In the genomic region with DNA sequence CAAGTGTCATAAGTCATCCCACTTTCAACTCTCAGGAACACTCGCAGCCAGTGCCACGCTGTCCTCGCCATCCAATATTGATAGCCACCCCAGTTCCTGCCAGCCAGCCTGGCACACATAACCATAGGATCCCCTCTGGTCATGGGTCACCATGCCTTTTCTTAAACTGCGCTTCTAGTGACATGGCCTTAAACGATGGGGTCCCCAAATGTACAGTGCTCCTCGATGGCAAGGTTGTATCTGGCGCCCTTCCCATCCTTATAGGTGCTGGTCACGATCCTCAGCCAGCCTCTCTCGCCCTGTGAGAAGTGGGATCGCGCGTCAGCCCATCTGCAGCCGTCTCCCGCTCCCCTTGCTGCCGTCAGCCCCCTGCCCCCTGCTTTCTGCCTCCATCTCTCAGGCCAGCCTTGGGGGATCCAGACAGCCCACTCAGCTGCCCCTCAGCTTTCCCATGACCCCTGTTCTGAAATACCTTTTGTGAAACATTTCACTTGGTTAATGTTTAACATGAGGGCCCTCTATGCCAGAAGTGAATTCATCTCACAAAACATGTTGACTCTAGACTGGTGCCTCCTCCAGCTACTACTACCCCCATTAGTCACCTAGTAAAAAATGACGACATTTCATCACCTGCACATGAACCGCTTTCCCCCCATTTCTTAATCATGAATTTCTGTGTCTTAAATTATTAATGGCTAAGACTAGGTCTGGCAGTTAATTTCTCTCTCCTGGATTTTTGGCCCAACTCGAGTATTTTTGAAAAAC, we compare ENCODE assay signal across 1 cellular context.
TF ChIP-seq lines count a peak whose summit lies in the region.

No MANE protein-coding gene starts in this region.

TF ChIP-seq in HepG2, 621 proteins besides CTCF, POLR2A, EP300 and RAD21 (continued from another document and continues in another):
- TF ChIP-seq, protein P1, sequence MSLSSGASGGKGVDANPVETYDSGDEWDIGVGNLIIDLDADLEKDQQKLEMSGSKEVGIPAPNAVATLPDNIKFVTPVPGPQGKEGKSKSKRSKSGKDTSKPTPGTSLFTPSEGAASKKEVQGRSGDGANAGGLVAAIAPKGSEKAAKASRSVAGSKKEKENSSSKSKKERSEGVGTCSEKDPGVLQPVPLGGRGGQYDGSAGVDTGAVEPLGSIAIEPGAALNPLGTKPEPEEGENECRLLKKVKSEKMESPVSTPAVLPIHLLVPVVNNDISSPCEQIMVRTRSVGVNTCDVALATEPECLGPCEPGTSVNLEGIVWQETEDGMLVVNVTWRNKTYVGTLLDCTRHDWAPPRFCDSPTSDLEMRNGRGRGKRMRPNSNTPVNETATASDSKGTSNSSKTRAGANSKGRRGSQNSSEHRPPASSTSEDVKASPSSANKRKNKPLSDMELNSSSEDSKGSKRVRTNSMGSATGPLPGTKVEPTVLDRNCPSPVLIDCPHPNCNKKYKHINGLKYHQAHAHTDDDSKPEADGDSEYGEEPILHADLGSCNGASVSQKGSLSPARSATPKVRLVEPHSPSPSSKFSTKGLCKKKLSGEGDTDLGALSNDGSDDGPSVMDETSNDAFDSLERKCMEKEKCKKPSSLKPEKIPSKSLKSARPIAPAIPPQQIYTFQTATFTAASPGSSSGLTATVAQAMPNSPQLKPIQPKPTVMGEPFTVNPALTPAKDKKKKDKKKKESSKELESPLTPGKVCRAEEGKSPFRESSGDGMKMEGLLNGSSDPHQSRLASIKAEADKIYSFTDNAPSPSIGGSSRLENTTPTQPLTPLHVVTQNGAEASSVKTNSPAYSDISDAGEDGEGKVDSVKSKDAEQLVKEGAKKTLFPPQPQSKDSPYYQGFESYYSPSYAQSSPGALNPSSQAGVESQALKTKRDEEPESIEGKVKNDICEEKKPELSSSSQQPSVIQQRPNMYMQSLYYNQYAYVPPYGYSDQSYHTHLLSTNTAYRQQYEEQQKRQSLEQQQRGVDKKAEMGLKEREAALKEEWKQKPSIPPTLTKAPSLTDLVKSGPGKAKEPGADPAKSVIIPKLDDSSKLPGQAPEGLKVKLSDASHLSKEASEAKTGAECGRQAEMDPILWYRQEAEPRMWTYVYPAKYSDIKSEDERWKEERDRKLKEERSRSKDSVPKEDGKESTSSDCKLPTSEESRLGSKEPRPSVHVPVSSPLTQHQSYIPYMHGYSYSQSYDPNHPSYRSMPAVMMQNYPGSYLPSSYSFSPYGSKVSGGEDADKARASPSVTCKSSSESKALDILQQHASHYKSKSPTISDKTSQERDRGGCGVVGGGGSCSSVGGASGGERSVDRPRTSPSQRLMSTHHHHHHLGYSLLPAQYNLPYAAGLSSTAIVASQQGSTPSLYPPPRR (CRISPR knock-in tag; IDR thresholded peaks at IDR 0.05; ENCODE audit: borderline replicate concordance), result no peak
- TF ChIP-seq REL (CRISPR knock-in tag; conservative IDR thresholded peaks at IDR 0.05) (0 out of 2 replicates have a peak, but pooled peaks have one; percentile 27), GABPA (IDR thresholded peaks at IDR 0.05; ENCODE audit: low read depth, low read length) (no peak), GABPA (CRISPR knock-in tag; IDR thresholded peaks at IDR 0.05; ENCODE audit: low read depth) (no peak; the same call in 1 of the 2 replicates), ZBTB4 (CRISPR knock-in tag; IDR thresholded peaks at IDR 0.05; ENCODE audit: borderline replicate concordance) (no peak; the same call in 1 of the 2 replicates), LCORL (IDR thresholded peaks at IDR 0.05) (no peak), LCORL (CRISPR knock-in tag; IDR thresholded peaks at IDR 0.05) (peak; percentile 66), ASH2L (IDR thresholded peaks at IDR 0.05; ENCODE audit: insufficient read length, low read depth, low read length) (peak; percentile 49), HMG20B (CRISPR knock-in tag; conservative IDR thresholded peaks at IDR 0.05) (no peak), RBM39 (IDR thresholded peaks at IDR 0.05; ENCODE audit: low read depth, low read length, poor library complexity, severe bottlenecking) (no peak), SIN3B (IDR thresholded peaks at IDR 0.05; ENCODE audit: low read length) (no peak), ZSCAN12 (CRISPR knock-in tag; IDR thresholded peaks at IDR 0.05) (no peak), RXRB (CRISPR knock-in tag; IDR thresholded peaks at IDR 0.05; ENCODE audit: borderline replicate concordance) (peak; percentile 83), JUND (CRISPR knock-in tag; IDR thresholded peaks at IDR 0.05) (peak; percentile 54; the same call in 1 of the 2 replicates), NFYB (CRISPR knock-in tag; IDR thresholded peaks at IDR 0.05) (no peak), PHB2 (IDR thresholded peaks at IDR 0.05; ENCODE audit: partially characterized antibody) (no peak), XRCC5 (optimal IDR thresholded peaks at IDR 0.05; ENCODE audit: low read length) (peak; percentile 63), HDAC2 (CRISPR knock-in tag; IDR thresholded peaks at IDR 0.05) (no peak; the same call in 1 of the 2 replicates), CHD2 (IDR thresholded peaks at IDR 0.05; ENCODE audit: low read depth, low read length) (peak; percentile 28; the same call in 1 of the 2 replicates), ZNF350 (CRISPR knock-in tag; IDR thresholded peaks at IDR 0.05; ENCODE audit: borderline replicate concordance, low read depth) (no peak), ZMYM2 (CRISPR knock-in tag; IDR thresholded peaks at IDR 0.05) (no peak), ZNF335 (CRISPR knock-in tag; IDR thresholded peaks at IDR 0.05) (no peak), CSRNP2 (CRISPR knock-in tag; conservative IDR thresholded peaks at IDR 0.05; ENCODE audit: low read depth) (no peak), TRIM24 (CRISPR knock-in tag; IDR thresholded peaks at IDR 0.05) (no peak), TCF7L2 (IDR thresholded peaks at IDR 0.05; ENCODE audit: low read depth, low read length) (no peak), ZC3H4 (CRISPR knock-in tag; IDR thresholded peaks at IDR 0.05; ENCODE audit: borderline replicate concordance) (no peak; the same call in 1 of the 2 replicates), ZNF274 (CRISPR knock-in tag; IDR thresholded peaks at IDR 0.05) (peak; percentile 55; the same call in 1 of the 2 replicates), RCOR2 (CRISPR knock-in tag; IDR thresholded peaks at IDR 0.05) (no peak), JARID2 (CRISPR knock-in tag; IDR thresholded peaks at IDR 0.05; ENCODE audit: insufficient replicate concordance) (no peak), ONECUT2 (CRISPR knock-in tag; IDR thresholded peaks at IDR 0.05) (no peak), ZNF451 (CRISPR knock-in tag; IDR thresholded peaks at IDR 0.05) (peak; percentile 27; the same call in 1 of the 2 replicates), WIZ (CRISPR knock-in tag; IDR thresholded peaks at IDR 0.05) (0 out of 2 replicates have a peak, but pooled peaks have one; percentile 33), ZNF431 (CRISPR knock-in tag; IDR thresholded peaks at IDR 0.05; ENCODE audit: borderline replicate concordance, low read depth) (no peak), KMT2B (CRISPR knock-in tag; IDR thresholded peaks at IDR 0.05) (no peak), ZFYVE20 (CRISPR knock-in tag; IDR thresholded peaks at IDR 0.05; ENCODE audit: borderline replicate concordance, low read depth) (no peak), ZNF563 (CRISPR knock-in tag; IDR thresholded peaks at IDR 0.05) (peak; percentile 12; the same call in 1 of the 2 replicates), ZNF30 (CRISPR knock-in tag; IDR thresholded peaks at IDR 0.05) (no peak), ZNF576 (CRISPR knock-in tag; IDR thresholded peaks at IDR 0.05) (no peak), ISL2 (CRISPR knock-in tag; IDR thresholded peaks at IDR 0.05) (peak; percentile 69), ZNF501 (CRISPR knock-in tag; IDR thresholded peaks at IDR 0.05) (0 out of 2 replicates have a peak, but pooled peaks have one; percentile 39), ZNF629 (CRISPR knock-in tag; conservative IDR thresholded peaks at IDR 0.05) (0 out of 2 replicates have a peak, but pooled peaks have one; percentile 14), ZNF275 (CRISPR knock-in tag; IDR thresholded peaks at IDR 0.05; ENCODE audit: borderline replicate concordance) (peak; percentile 72; the same call in 1 of the 2 replicates), EZH2 (conservative IDR thresholded peaks at IDR 0.05; ENCODE audit: low read depth, low read length) (no peak), SPEN (CRISPR knock-in tag; IDR thresholded peaks at IDR 0.05; ENCODE audit: low read depth) (peak; percentile 39; the same call in 1 of the 2 replicates), MIXL1 (CRISPR knock-in tag; IDR thresholded peaks at IDR 0.05) (peak; percentile 82), AHR (CRISPR knock-in tag; IDR thresholded peaks at IDR 0.05) (no peak)
- TF ChIP-seq, protein P2, sequence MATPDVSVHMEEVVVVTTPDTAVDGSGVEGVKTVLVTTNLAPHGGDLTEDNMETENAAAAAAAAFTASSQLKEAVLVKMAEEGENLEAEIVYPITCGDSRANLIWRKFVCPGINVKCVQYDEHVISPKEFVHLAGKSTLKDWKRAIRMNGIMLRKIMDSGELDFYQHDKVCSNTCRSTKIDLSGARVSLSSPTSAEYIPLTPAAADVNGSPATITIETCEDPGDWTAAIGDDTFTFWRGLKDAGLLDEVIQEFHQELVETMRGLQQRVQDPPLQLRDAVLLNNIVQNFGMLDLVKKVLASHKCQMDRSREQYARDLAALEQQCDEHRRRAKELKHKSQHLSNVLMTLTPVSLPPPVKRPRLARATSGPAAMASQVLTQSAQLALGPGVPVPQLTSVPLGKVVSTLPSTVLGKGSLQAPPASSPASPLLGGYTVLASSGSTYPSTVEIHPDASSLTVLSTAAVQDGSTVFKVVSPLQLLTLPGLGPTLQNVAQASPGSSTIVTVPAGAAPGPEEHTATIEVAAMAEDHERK (CRISPR knock-in tag; IDR thresholded peaks at IDR 0.05; ENCODE audit: low read depth), result no peak
- TF ChIP-seq, protein P3, sequence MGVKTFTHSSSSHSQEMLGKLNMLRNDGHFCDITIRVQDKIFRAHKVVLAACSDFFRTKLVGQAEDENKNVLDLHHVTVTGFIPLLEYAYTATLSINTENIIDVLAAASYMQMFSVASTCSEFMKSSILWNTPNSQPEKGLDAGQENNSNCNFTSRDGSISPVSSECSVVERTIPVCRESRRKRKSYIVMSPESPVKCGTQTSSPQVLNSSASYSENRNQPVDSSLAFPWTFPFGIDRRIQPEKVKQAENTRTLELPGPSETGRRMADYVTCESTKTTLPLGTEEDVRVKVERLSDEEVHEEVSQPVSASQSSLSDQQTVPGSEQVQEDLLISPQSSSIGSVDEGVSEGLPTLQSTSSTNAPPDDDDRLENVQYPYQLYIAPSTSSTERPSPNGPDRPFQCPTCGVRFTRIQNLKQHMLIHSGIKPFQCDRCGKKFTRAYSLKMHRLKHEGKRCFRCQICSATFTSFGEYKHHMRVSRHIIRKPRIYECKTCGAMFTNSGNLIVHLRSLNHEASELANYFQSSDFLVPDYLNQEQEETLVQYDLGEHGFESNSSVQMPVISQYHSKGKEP (CRISPR knock-in tag; IDR thresholded peaks at IDR 0.05), result no peak
- TF ChIP-seq, protein P4, sequence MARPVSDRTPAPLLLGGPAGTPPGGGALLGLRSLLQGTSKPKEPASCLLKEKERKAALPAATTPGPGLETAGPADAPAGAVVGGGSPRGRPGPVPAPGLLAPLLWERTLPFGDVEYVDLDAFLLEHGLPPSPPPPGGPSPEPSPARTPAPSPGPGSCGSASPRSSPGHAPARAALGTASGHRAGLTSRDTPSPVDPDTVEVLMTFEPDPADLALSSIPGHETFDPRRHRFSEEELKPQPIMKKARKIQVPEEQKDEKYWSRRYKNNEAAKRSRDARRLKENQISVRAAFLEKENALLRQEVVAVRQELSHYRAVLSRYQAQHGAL (CRISPR knock-in tag; IDR thresholded peaks at IDR 0.05; ENCODE audit: not compliant biosample characterization), result no peak
